Comparison of ENCODE assay signal across 15 cellular contexts in genomic region chr4:148868207-148868606, GRCh38.
DNase-seq lines count a peak whose midpoint lies in the region; ATAC-seq and TF ChIP-seq lines count a peak whose summit lies in the region.
"Had no signal": no experiment of that assay in that cellular context is flagged by ENCODE, and none has a peak within 500 bp of the region (broad histone marks: within the 10 kb centered on the region; RNA-seq: fewer than 3 reads in every experiment).

No MANE protein-coding gene starts in this region.

- peaks cover 5% of the 10 kb centered on the region for H3K9me3 ChIP-seq in mesenchymal stem cell (ENCODE audit: control insufficient read depth, low read length)

- peak overlapping the region; percentile 68 for H3K27ac ChIP-seq in mesenchymal stem cell (ENCODE audit: low read length, poor library complexity, severe bottlenecking)
- H3K27ac ChIP-seq: C4-2B had no signal

- no peak overlapping the region for H3K9ac ChIP-seq in mesenchymal stem cell (ENCODE audit: low read length)

- no peak overlapping the region for H2AFZ ChIP-seq in mesenchymal stem cell (ENCODE audit: low read depth, low read length)

- peak; percentile 1 for DNase-seq in M059J (ENCODE audit: low read depth)
- DNase-seq in astrocyte of the spinal cord (ENCODE audit: low read depth, low spot score), result peak; percentile 81
- no peak for DNase-seq in mesenchymal stem cell
- DNase-seq in central memory CD4-positive, alpha-beta T cell, result no peak
- DNase-seq: CD4-positive, alpha-beta memory T cell; DMS79; EL; GOT3; HCEC 1CT; HFFc6 had no signal

- no peak overlapping the region for H3K4me2 ChIP-seq in mesenchymal stem cell (ENCODE audit: low read length, poor library complexity, severe bottlenecking)

- no peak overlapping the region for H2BK120ac ChIP-seq in mesenchymal stem cell (ENCODE audit: low read depth, low read length)

- H3K36me3 ChIP-seq in mesenchymal stem cell (ENCODE audit: control insufficient read depth in 1 of 2, insufficient read depth in 2 of 2, low read depth in 1 of 2, low read length in 2 of 2), result no peaks in the 10 kb centered on the region

- H2AK5ac ChIP-seq in mesenchymal stem cell (ENCODE audit: low read length, severe bottlenecking), result no peak overlapping the region

- WGBS in mesenchymal stem cell, result 75% methylated on average over 8 of the region's 8 CpGs

- H3K4ac ChIP-seq in mesenchymal stem cell (ENCODE audit: low read depth in 1 of 2, low read length in 2 of 2), result no peak overlapping the region

- TF ChIP-seq CTCF in astrocyte of the spinal cord (IDR thresholded peaks at IDR 0.05; ENCODE audit: low read depth, low read length), result no peak

- H2BK12ac ChIP-seq in mesenchymal stem cell (ENCODE audit: low read length in 2 of 2), result no peak overlapping the region

- H2BK15ac ChIP-seq in mesenchymal stem cell (ENCODE audit: low read depth, poor library complexity, severe bottlenecking), result no peak overlapping the region

- H3K79me1 ChIP-seq in mesenchymal stem cell (replicated peaks; ENCODE audit: low read length, poor library complexity, severe bottlenecking), result no peaks in the 10 kb centered on the region

- no peak for ATAC-seq in GM19463 (IDR thresholded peaks at IDR 0.05; ENCODE audit: unreplicated experiment)
- ATAC-seq in HG03108 (IDR thresholded peaks at IDR 0.05; ENCODE audit: unreplicated experiment), result no peak
- no peak for ATAC-seq in GM19455 (IDR thresholded peaks at IDR 0.05; ENCODE audit: unreplicated experiment)
- ATAC-seq: HepG2 had no signal

- no peak overlapping the region for H4K8ac ChIP-seq in mesenchymal stem cell (ENCODE audit: low read length)

- in situ Hi-C loops in astrocyte of the spinal cord (cut with HindIII; ENCODE audit: low sequenced_read_pairs), result no loop called here

- peaks cover 3% of the 10 kb centered on the region for H3K4me1 ChIP-seq in mesenchymal stem cell (ENCODE audit: control insufficient read depth, insufficient read depth, low read depth, low read length)

- H3K27me3 ChIP-seq in mesenchymal stem cell (ENCODE audit: control insufficient read depth in 1 of 2, insufficient read depth in 1 of 2, low read length in 2 of 2), result no peaks in the 10 kb centered on the region

- H3K14ac ChIP-seq in mesenchymal stem cell (ENCODE audit: low read length in 2 of 2), result no peak overlapping the region

- H4K91ac ChIP-seq in mesenchymal stem cell (ENCODE audit: low read length), result no peak overlapping the region

- H3K4me3 ChIP-seq in astrocyte of the spinal cord (ENCODE audit: low read depth, low read length) (no peak overlapping the region), mesenchymal stem cell (ENCODE audit: insufficient read depth in 1 of 2, low read depth in 1 of 2, low read length in 2 of 2) (no peak overlapping the region)

- no peak overlapping the region for H2BK5ac ChIP-seq in mesenchymal stem cell (ENCODE audit: low read depth, low read length, poor library complexity, severe bottlenecking)

- H3K23ac ChIP-seq in mesenchymal stem cell (ENCODE audit: low read length in 2 of 2), result no peak overlapping the region

- H3K18ac ChIP-seq in mesenchymal stem cell (ENCODE audit: low read depth in 1 of 2, low read length in 2 of 2), result no peak overlapping the region

Comparison
In these comparisons a context has a peak if more than half of its experiments do, and no peak if none do; other contexts are left out.
1. DNase-seq: peak in M059J (single experiment) and astrocyte of the spinal cord (single experiment); none in mesenchymal stem cell (single experiment) and central memory CD4-positive, alpha-beta T cell (single experiment).